ENCODE assay signal across 8 cellular contexts in the genomic region with DNA sequence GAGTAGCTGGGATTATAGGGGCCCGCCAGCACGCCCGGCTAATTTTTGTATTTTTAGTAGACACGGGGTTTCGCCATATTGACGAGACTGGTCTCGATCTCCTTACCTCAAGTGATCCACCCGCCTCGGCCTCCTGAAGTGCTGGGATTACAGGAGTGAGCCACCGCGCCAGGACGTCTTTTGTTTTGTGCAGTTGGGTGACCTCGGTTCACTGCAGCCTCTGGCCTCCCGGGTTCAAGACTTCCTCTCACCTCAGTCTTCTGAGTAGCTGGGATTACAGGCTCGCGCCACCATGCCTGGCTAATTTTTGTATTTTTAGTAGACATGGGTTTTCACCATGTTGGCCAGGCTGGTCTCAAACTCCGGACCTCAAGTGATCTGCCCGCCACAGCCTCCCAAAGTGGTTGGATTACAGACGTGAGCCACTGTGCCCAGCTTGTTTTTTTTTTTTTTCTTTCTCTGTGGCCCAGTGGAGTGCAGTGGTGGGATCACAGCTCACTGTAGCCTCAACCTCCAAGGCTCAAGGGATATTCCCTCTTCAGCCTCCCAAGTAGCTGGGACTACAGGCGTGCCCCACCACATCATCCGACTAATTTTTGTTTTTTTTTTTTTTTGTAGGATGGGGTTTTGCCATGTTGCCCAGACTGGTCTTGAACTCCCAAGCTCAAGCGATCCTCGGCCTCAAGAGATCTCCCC. TPM values are rescaled to one million over a fixed set of nuclear protein-coding genes. Genes with fewer than 3 reads are reported as not detected.
DNase-seq lines count a peak whose midpoint lies in the region; ATAC-seq and TF ChIP-seq lines count a peak whose summit lies in the region.
"Not testable (repeated sequence)": the region's sequence is repeated elsewhere in the genome, so short reads cannot be mapped to it uniquely, and the experiment has no call there.

No MANE protein-coding gene starts in this region.

- not testable (repeated sequence) for TF ChIP-seq CTCF in BE2C (IDR thresholded peaks at IDR 0.05; ENCODE audit: low read depth, low read length); HFF-Myc (IDR thresholded peaks at IDR 0.05; ENCODE audit: low read depth, low read length, missing control alignments); PC-3 (conservative IDR thresholded peaks at IDR 0.05; ENCODE audit: low read depth, low read length); chondrocyte (IDR thresholded peaks at IDR 0.05); left ventricle myocardium inferior (IDR thresholded peaks at IDR 0.05; ENCODE audit: borderline replicate concordance)

- H2AFZ ChIP-seq in PC-3 (ENCODE audit: low read length), result not testable (repeated sequence)

- not testable (repeated sequence) for DNase-seq in BE2C; HFF-Myc (ENCODE audit: extremely low read depth, low read depth); PC-3; activated T-cell treated with anti-CD3 and anti-CD28 coated beads, Interleukin-2, amount 50 U/mL, for 24 hours; left ventricle myocardium inferior; naive thymus-derived CD8-positive, alpha-beta T cell; stimulated activated effector memory CD8-positive, alpha-beta T cell treated with anti-CD3 and anti-CD28 coated beads, Interleukin-12 subunit alpha, Interleukin-12 subunit beta, amount 100 ng/mL, for 72 hours (ENCODE audit: low spot score in 2 of 2)
- DNase-seq in chondrocyte (ENCODE audit: low spot score), result peak; percentile 34

- not testable (repeated sequence) for H3K27me3 ChIP-seq in BE2C; PC-3 (ENCODE audit: low read length); left ventricle myocardium inferior (ENCODE audit: low read depth)

- H3K9me2 ChIP-seq in PC-3 (replicated peaks; ENCODE audit: low read length), result not testable (repeated sequence)

- H3K27ac ChIP-seq in PC-3 (ENCODE audit: low read length), result not testable (repeated sequence)
- peak overlapping the region; percentile 97 for H3K27ac ChIP-seq in left ventricle myocardium inferior (replicated peaks)

- H3K27me3 Mint-ChIP-seq in activated T-cell treated with anti-CD3 and anti-CD28 coated beads, Interleukin-2, amount 50 U/mL, for 24 hours; chondrocyte (ENCODE audit: low read depth); naive thymus-derived CD8-positive, alpha-beta T cell: not testable (repeated sequence)

- H3K4me1 ChIP-seq in BE2C, result not testable (repeated sequence)
- H3K4me1 ChIP-seq in PC-3 (ENCODE audit: insufficient read depth, low read length), result peaks cover 34% of the 10 kb centered on the region
- H3K4me1 ChIP-seq in left ventricle myocardium inferior, result peaks cover 40% of the 10 kb centered on the region

- H3K36me3 Mint-ChIP-seq in activated T-cell treated with anti-CD3 and anti-CD28 coated beads, Interleukin-2, amount 50 U/mL, for 24 hours (ENCODE audit: low read depth), result peaks cover 62% of the 10 kb centered on the region
- not testable (repeated sequence) for H3K36me3 Mint-ChIP-seq in chondrocyte (ENCODE audit: low read depth)
- H3K36me3 Mint-ChIP-seq in naive thymus-derived CD8-positive, alpha-beta T cell, result peaks cover 0 to 35% (median 7%) of the 10 kb centered on the region in 3 donors
- peaks cover 70% of the 10 kb centered on the region for H3K36me3 Mint-ChIP-seq in stimulated activated effector memory CD8-positive, alpha-beta T cell treated with anti-CD3 and anti-CD28 coated beads, Interleukin-12 subunit alpha, Interleukin-12 subunit beta, amount 100 ng/mL, for 72 hours

- peak overlapping the region; percentile 99 for H3K4me3 Mint-ChIP-seq in activated T-cell treated with anti-CD3 and anti-CD28 coated beads, Interleukin-2, amount 50 U/mL, for 24 hours
- peak overlapping the region; percentile 99 for H3K4me3 Mint-ChIP-seq in chondrocyte (ENCODE audit: unreplicated experiment)
- peak overlapping the region; percentile 97 to 100 (median 99) for H3K4me3 Mint-ChIP-seq in naive thymus-derived CD8-positive, alpha-beta T cell
- H3K4me3 Mint-ChIP-seq in stimulated activated effector memory CD8-positive, alpha-beta T cell treated with anti-CD3 and anti-CD28 coated beads, Interleukin-12 subunit alpha, Interleukin-12 subunit beta, amount 100 ng/mL, for 72 hours, result peak overlapping the region; percentile 99

- H3K27ac Mint-ChIP-seq in activated T-cell treated with anti-CD3 and anti-CD28 coated beads, Interleukin-2, amount 50 U/mL, for 24 hours, result peak overlapping the region; percentile 98
- H3K27ac Mint-ChIP-seq in chondrocyte (ENCODE audit: unreplicated experiment), result peak overlapping the region; percentile 98
- H3K27ac Mint-ChIP-seq in naive thymus-derived CD8-positive, alpha-beta T cell, result peak overlapping the region in 6 of 10 donors; percentile 4 to 97 (median 58)
- peak overlapping the region; percentile 100 for H3K27ac Mint-ChIP-seq in stimulated activated effector memory CD8-positive, alpha-beta T cell treated with anti-CD3 and anti-CD28 coated beads, Interleukin-12 subunit alpha, Interleukin-12 subunit beta, amount 100 ng/mL, for 72 hours

- ATAC-seq in PC-3; naive thymus-derived CD8-positive, alpha-beta T cell; stimulated activated effector memory CD8-positive, alpha-beta T cell treated with anti-CD3 and anti-CD28 coated beads, Interleukin-12 subunit alpha, Interleukin-12 subunit beta, amount 100 ng/mL, for 72 hours: not testable (repeated sequence)

- CTCF ChIA-PET in PC-3 (lab: Charles Lee), result interaction anchor here (0.5 kb wide), 1 partner anchor 119 kb away, joined by 3 read pairs; no protein-coding TSS in a partner anchor

- peaks cover 15% of the 10 kb centered on the region for H3K36me3 ChIP-seq in BE2C
- H3K36me3 ChIP-seq in PC-3 (ENCODE audit: low read depth, low read length); left ventricle myocardium inferior: not testable (repeated sequence)

- H4K20me1 ChIP-seq in PC-3 (ENCODE audit: low read length), result peaks cover 22% of the 10 kb centered on the region

- not testable (repeated sequence) for H3F3A ChIP-seq in PC-3 (ENCODE audit: low read length, unreplicated experiment)

- H3K4me1 Mint-ChIP-seq in activated T-cell treated with anti-CD3 and anti-CD28 coated beads, Interleukin-2, amount 50 U/mL, for 24 hours (ENCODE audit: low read depth), result peaks cover 54% of the 10 kb centered on the region
- peaks cover 44% of the 10 kb centered on the region for H3K4me1 Mint-ChIP-seq in chondrocyte (ENCODE audit: low read depth)
- H3K4me1 Mint-ChIP-seq in naive thymus-derived CD8-positive, alpha-beta T cell, result peaks cover 35 to 66% (median 64%) of the 10 kb centered on the region in 4 donors
- H3K4me1 Mint-ChIP-seq in stimulated activated effector memory CD8-positive, alpha-beta T cell treated with anti-CD3 and anti-CD28 coated beads, Interleukin-12 subunit alpha, Interleukin-12 subunit beta, amount 100 ng/mL, for 72 hours, result peaks cover 63% of the 10 kb centered on the region

- not testable (repeated sequence) for H3K9me3 ChIP-seq in BE2C; PC-3 (ENCODE audit: low read length); left ventricle myocardium inferior (replicated peaks)

- intact Hi-C loops in PC-3 (cut with micrococcal nuclease); left ventricle myocardium inferior (cut with micrococcal nuclease): not testable (repeated sequence)

- POLR2A ChIA-PET in PC-3 (lab: Charles Lee; ENCODE audit: unreplicated experiment), result interaction anchor here (0.9 kb wide), 1 partner anchor 1072 kb away, joined by 6 read pairs; no protein-coding TSS in a partner anchor
- POLR2A ChIA-PET in naive thymus-derived CD8-positive, alpha-beta T cell (lab: Charles Lee), result interaction anchor here (0.6 to 4.9 kb wide), 15 partner anchors 10 to 471 kb away, joined by 3 to 34 read pairs (median 4); partner anchors contain the start of genes CCDC9, DACT3 and ZC3H4

- H3K4me2 ChIP-seq in PC-3 (ENCODE audit: low read length), result peak overlapping the region; percentile 95

- H3K9me3 Mint-ChIP-seq in activated T-cell treated with anti-CD3 and anti-CD28 coated beads, Interleukin-2, amount 50 U/mL, for 24 hours; chondrocyte (ENCODE audit: low read depth); naive thymus-derived CD8-positive, alpha-beta T cell; stimulated activated effector memory CD8-positive, alpha-beta T cell treated with anti-CD3 and anti-CD28 coated beads, Interleukin-12 subunit alpha, Interleukin-12 subunit beta, amount 100 ng/mL, for 72 hours: not testable (repeated sequence)

- H3K4me3 ChIP-seq in BE2C (ENCODE audit: low read depth, low read length), result peak overlapping the region; percentile 98
- peak overlapping the region; percentile 94 for H3K4me3 ChIP-seq in HFF-Myc (replicated peaks; ENCODE audit: low read depth, low read length)
- peak overlapping the region; percentile 99 for H3K4me3 ChIP-seq in PC-3 (ENCODE audit: low read length)
- peak overlapping the region; percentile 94 for H3K4me3 ChIP-seq in left ventricle myocardium inferior

- H3K79me2 ChIP-seq in PC-3 (ENCODE audit: low read length), result peaks cover 63% of the 10 kb centered on the region

- peak overlapping the region; percentile 95 for H3K9ac ChIP-seq in PC-3 (ENCODE audit: low read length)

- not testable (repeated sequence) for BruUV-seq in PC-3 (replicated peaks; lab: Mats Ljungman, UMichigan)

RNA-seq across cellular contexts. Expression of gene SAE1, which starts 1.3 kb away (rescaled TPM):
- polyA plus RNA-seq in BE2C (2012; ENCODE audit: insufficient read depth, insufficient read length, low read depth), result 148 TPM
- total RNA-seq in PC-3 (2014; rRNA removed) (99.7 and 134 TPM in 2 replicates), chondrocyte (91.2 to 107 TPM (median 95.7 TPM) in 3 replicates), left ventricle myocardium inferior (42.5 TPM)
- 10 to 100 TPM; 44.5 to 45.6 TPM for total RNA-seq in naive thymus-derived CD8-positive, alpha-beta T cell
- polyA plus RNA-seq in naive thymus-derived CD8-positive, alpha-beta T cell, result 100 to 1,000 TPM; 158 to 174 (median 159) TPM

RNA-seq across cellular contexts. Expression of gene ZC3H4, which starts 18.4 kb away (rescaled TPM):
- polyA plus RNA-seq in BE2C (2012; ENCODE audit: insufficient read depth, insufficient read length, low read depth), result 17.5 TPM
- total RNA-seq in PC-3 (2014; rRNA removed) (13.4 and 20.0 TPM in 2 replicates), chondrocyte (43.5 to 54.2 TPM (median 46.2 TPM) in 3 replicates), left ventricle myocardium inferior (22.1 TPM)
- 10 to 100 TPM; 73.4 to 76.3 TPM for total RNA-seq in naive thymus-derived CD8-positive, alpha-beta T cell
- polyA plus RNA-seq in naive thymus-derived CD8-positive, alpha-beta T cell, result 1 to 10 TPM in 2 of 3 donors, under 1 TPM in 1; 0.86 to 2.4 (median 2.0) TPM
